ENCODE assay signal across 1 cellular context in the genomic region with DNA sequence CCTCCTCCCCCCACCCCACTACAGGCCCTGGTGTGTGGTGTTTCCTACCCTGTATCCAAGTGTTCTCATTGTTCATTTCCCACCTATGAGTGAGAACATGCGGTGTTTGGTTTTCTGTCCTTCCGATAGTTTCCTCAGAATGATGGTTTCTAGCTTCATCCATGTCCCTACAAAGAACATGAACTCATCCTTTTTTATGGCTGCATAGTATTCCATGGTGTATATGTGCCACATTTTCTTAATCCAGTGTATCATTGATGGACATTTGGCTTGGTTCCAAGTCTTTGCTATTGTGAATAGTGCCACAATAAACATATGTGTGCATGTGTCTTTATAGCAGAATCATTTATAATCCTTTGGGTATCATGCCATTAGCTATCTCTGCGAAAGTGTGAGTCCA.
TF ChIP-seq lines count a peak whose summit lies in the region.

No MANE protein-coding gene starts in this region.

TF ChIP-seq in HEK293, 187 proteins besides CTCF, POLR2A, EP300 and RAD21 (continued from another document):
- TF ChIP-seq ZNF280D (tag by site-specific recombination; IDR thresholded peaks at IDR 0.05): 0 out of 2 replicates have a peak, but pooled peaks have one; percentile 46
- peak; percentile 66 for TF ChIP-seq ZNF580 (tag by site-specific recombination; IDR thresholded peaks at IDR 0.05)
